ENCODE assay signal across 26 cellular contexts in genomic region chr9:86072393-86073016, GRCh38. TPM values are rescaled to one million over a fixed set of nuclear protein-coding genes. Genes with fewer than 3 reads are reported as not detected.
DNase-seq lines count a peak whose midpoint lies in the region; TF ChIP-seq lines count a peak whose summit lies in the region.
"Had no signal": no experiment of that assay in that cellular context is flagged by ENCODE, and none has a peak within 500 bp of the region (broad histone marks: within the 10 kb centered on the region; RNA-seq: fewer than 3 reads in every experiment).

No MANE protein-coding gene starts in this region.

- 47 to 52% methylated on average over 2 of the region's 2 CpGs for WGBS in GM23248 (ENCODE audit: low coverage in 1 of 2, low lambda C conversion rate in 2 of 2, missing lambda C conversion rate in 2 of 2), 2 experiments

- in situ Hi-C loops in GM23248 (cut with MboI): no loop called here

- peak overlapping the region; percentile 18; the same call in 1 of the 2 replicates for H3K9ac ChIP-seq in GM23248

- no peaks in the 10 kb centered on the region for H3K79me2 ChIP-seq in GM23248 (ENCODE audit: insufficient read depth)

- POLR2A ChIA-PET in AG04449 (lab: Yijun Ruan, JAX): no interaction called here

- H3K36me3 ChIP-seq in GM23248 (ENCODE audit: low read depth): no peaks in the 10 kb centered on the region
- H3K36me3 ChIP-seq: upper lobe of left lung had no signal

- H3K4me3 ChIP-seq in AG04449 (ENCODE audit: low read depth, low read length): no peak overlapping the region
- H3K4me3 ChIP-seq in GM23248: no peak overlapping the region
- H3K4me3 ChIP-seq: A549, skin epidermis, upper lobe of left lung had no signal

- H3K4me2 ChIP-seq in GM23248 (ENCODE audit: unreplicated experiment): no peak overlapping the region
- H3K4me2 ChIP-seq: A549 had no signal

- H3K4me1 ChIP-seq in GM23248 (ENCODE audit: insufficient read depth): 0 out of 2 replicates have a peak, but pooled peaks cover 6% of the 10 kb centered on the region
- H3K4me1 ChIP-seq: A549, upper lobe of left lung had no signal

- no peak for TF ChIP-seq CTCF in AG04449 (IDR thresholded peaks at IDR 0.05; ENCODE audit: insufficient read depth, low read length, missing control alignments)
- TF ChIP-seq CTCF in mesothelial cell of epicardium (IDR thresholded peaks at IDR 0.05; ENCODE audit: unreplicated experiment): no peak

- H3K27ac ChIP-seq in GM23248: no peak overlapping the region
- H3K27ac ChIP-seq: A549, upper lobe of left lung had no signal

- DNase-seq in AG04449 (ENCODE audit: low read depth, low spot score): peak; percentile 23
- DNase-seq in GM23248: peak; percentile 45
- peak; percentile 68 for DNase-seq in astrocyte of the hippocampus (ENCODE audit: low read depth, low spot score)
- no peak for DNase-seq in mesothelial cell of epicardium (ENCODE audit: low spot score in 2 of 2, unreplicated experiment in 2 of 2)
- no peak for DNase-seq in NCI-H1105 (lab: John Stamatoyannopoulos, UW)
- DNase-seq in activated naive CD4-positive, alpha-beta T cell (lab: John Stamatoyannopoulos, UW): no peak
- no peak for DNase-seq in erythroblast (lab: John Stamatoyannopoulos, UW)
- no peak for DNase-seq in NCI-H2196 (lab: John Stamatoyannopoulos, UW; ENCODE audit: unreplicated experiment)
- DNase-seq: activated CD4-positive, alpha-beta T cell treated with anti-CD3 and anti-CD28 coated beads for 1 hour; activated T-cell treated with anti-CD3 and anti-CD28 coated beads, Interleukin-2, amount 50 U/mL, for 1 hour; amniotic stem cell; C1 segment of cervical spinal cord; Calu3; DND-41; left colon; MM.1S; NCI-H146; NCI-H2171; NCI-H524 treated with DMSO at 0.1 percent for 48 hours; stimulated activated CD4-positive, alpha-beta T cell treated with anti-CD3 and anti-CD28 coated beads, Interleukin-2, amount 100 ng/mL, for 24 hours; T-cell; upper lobe of left lung had no signal

- no peaks in the 10 kb centered on the region for H4K20me1 ChIP-seq in GM23248 (ENCODE audit: insufficient read depth)

- H3K9me3 Mint-ChIP-seq in mesothelial cell of epicardium: no peaks in the 10 kb centered on the region
- H3K9me3 Mint-ChIP-seq: dendritic cell treated with granulocyte-macrophage colony-stimulating factor and Interleukin-4, amounts not matched to agents 40 ng/mL and 50 ng/mL, for 4 days; memory B cell; T-cell had no signal

- H3K4me3 Mint-ChIP-seq in mesothelial cell of epicardium: no peak overlapping the region
- H3K4me3 Mint-ChIP-seq: dendritic cell treated with granulocyte-macrophage colony-stimulating factor and Interleukin-4, amounts not matched to agents 40 ng/mL and 50 ng/mL, for 4 days; memory B cell; T-cell had no signal

- CTCF ChIA-PET in AG04449 (lab: Yijun Ruan, JAX): interaction anchor here (0.8 to 1.2 kb wide), 3 partner anchors 10 to 129 kb away, joined by 3 read pairs; no protein-coding TSS in a partner anchor

- no peaks in the 10 kb centered on the region for H3K9me2 ChIP-seq in GM23248 (ENCODE audit: insufficient read depth)

- peaks cover 26% of the 10 kb centered on the region for H3K4me1 Mint-ChIP-seq in mesothelial cell of epicardium
- H3K4me1 Mint-ChIP-seq: memory B cell, T-cell had no signal

- H3K9me3 ChIP-seq in GM23248 (ENCODE audit: low read depth): no peaks in the 10 kb centered on the region
- H3K9me3 ChIP-seq: A549, upper lobe of left lung had no signal

- no peaks in the 10 kb centered on the region for H3F3A ChIP-seq in GM23248 (ENCODE audit: insufficient read depth)

- H3K27ac Mint-ChIP-seq in mesothelial cell of epicardium: peak overlapping the region; percentile 3
- H3K27ac Mint-ChIP-seq: dendritic cell treated with granulocyte-macrophage colony-stimulating factor and Interleukin-4, amounts not matched to agents 40 ng/mL and 50 ng/mL, for 4 days; memory B cell; T-cell had no signal

- H2AFZ ChIP-seq in GM23248: no peak overlapping the region

- no peaks in the 10 kb centered on the region for H3K27me3 ChIP-seq in GM23248 (replicated peaks; ENCODE audit: insufficient read depth)
- H3K27me3 ChIP-seq: upper lobe of left lung had no signal

- TF ChIP-seq POLR2A in erythroblast (IDR thresholded peaks at IDR 0.05; ENCODE audit: low read length): no peak

- H3K36me3 Mint-ChIP-seq in mesothelial cell of epicardium: peaks cover 16% of the 10 kb centered on the region
- H3K36me3 Mint-ChIP-seq: memory B cell, T-cell had no signal

- H3K27me3 Mint-ChIP-seq in mesothelial cell of epicardium (ENCODE audit: low read depth): no peaks in the 10 kb centered on the region
- H3K27me3 Mint-ChIP-seq: dendritic cell treated with granulocyte-macrophage colony-stimulating factor and Interleukin-4, amounts not matched to agents 40 ng/mL and 50 ng/mL, for 4 days; memory B cell; T-cell had no signal

RNA-seq across cellular contexts. Expression of gene GOLM1, which starts 26.9 kb away (rescaled TPM):
- 48.2 and 56.2 TPM in 2 replicates for total RNA-seq in GM23248 (2014; rRNA removed; shearing (Covaris generic))
- 63.4 and 67.1 TPM in 2 replicates for polyA plus RNA-seq in GM23248 (2016; fragmentation: Nextera tagmentation; extraction: Ambion mirVana)
- total RNA-seq in mesothelial cell of epicardium: 101 to 109 TPM (median 106 TPM) in 3 replicates

Comparison
In these comparisons a context has a peak if more than half of its experiments do, and no peak if none do; other contexts are left out.
1. DNase-seq: peak in AG04449 (single experiment), GM23248 (single experiment) and astrocyte of the hippocampus (single experiment); none in mesothelial cell of epicardium (0 of 2), NCI-H1105 (single experiment), activated naive CD4-positive, alpha-beta T cell (0 of 4), erythroblast (0 of 2) and NCI-H2196 (single experiment).